1 cellular context compared by ENCODE assay signal in genomic region chr19:17524651-17525050, GRCh38.
TF ChIP-seq lines count a peak whose summit lies in the region.

No MANE protein-coding gene starts in this region.

TF ChIP-seq in K562, 482 proteins besides CTCF, POLR2A, EP300 and RAD21 (continues in another document):
- TF ChIP-seq HSF4 (CRISPR knock-in tag; IDR thresholded peaks at IDR 0.05; ENCODE audit: borderline replicate concordance) (no peak), MYC (IDR thresholded peaks at IDR 0.05; ENCODE audit: low read depth, low read length) (no peak), MYC (CRISPR knock-in tag; IDR thresholded peaks at IDR 0.05; ENCODE audit: borderline replicate concordance, low read depth) (no peak), ZBTB34 (CRISPR knock-in tag; IDR thresholded peaks at IDR 0.05) (no peak), DIDO1 (tag; IDR thresholded peaks at IDR 0.05; ENCODE audit: low read depth) (no peak), THRA (IDR thresholded peaks at IDR 0.05) (no peak), FOXA3 (CRISPR knock-in tag; conservative IDR thresholded peaks at IDR 0.05 in 1 of 2, IDR thresholded peaks at IDR 0.05 in 1 of 2) (no peak), HLTF (IDR thresholded peaks at IDR 0.05) (peak; percentile 99), KLF1 (tag; IDR thresholded peaks at IDR 0.05) (no peak), TCFL5 (CRISPR knock-in tag; conservative IDR thresholded peaks at IDR 0.05) (no peak), ELK3 (CRISPR knock-in tag; IDR thresholded peaks at IDR 0.05) (no peak), MTF1 (CRISPR knock-in tag; IDR thresholded peaks at IDR 0.05; ENCODE audit: borderline replicate concordance) (no peak), ZMIZ1 (IDR thresholded peaks at IDR 0.05; ENCODE audit: low read depth in 2 of 2, low read length in 2 of 2) (no peak), TRIM28 (IDR thresholded peaks at IDR 0.05) (no peak), SMARCA5 (IDR thresholded peaks at IDR 0.05) (peak; percentile 98), ZNF318 (IDR thresholded peaks at IDR 0.05; ENCODE audit: borderline replicate concordance in 1 of 2, low read depth in 1 of 2) (no peak), SMAD4 (CRISPR knock-in tag; conservative IDR thresholded peaks at IDR 0.05) (no peak), WHSC1 (IDR thresholded peaks at IDR 0.05; ENCODE audit: low read length) (no peak), NELFE (IDR thresholded peaks at IDR 0.05; ENCODE audit: insufficient read depth, insufficient read length) (no peak), RBM25 (IDR thresholded peaks at IDR 0.05; ENCODE audit: low read depth, low read length, severe bottlenecking) (peak; percentile 100), CBX5 (IDR thresholded peaks at IDR 0.05; ENCODE audit: borderline replicate concordance, low read depth) (0 out of 2 replicates have a peak, but pooled peaks have one; percentile 56), SRSF3 (IDR thresholded peaks at IDR 0.05; ENCODE audit: insufficient read depth, low read length) (no peak), FOS (IDR thresholded peaks at IDR 0.05; ENCODE audit: extremely low read depth, insufficient read length) (no peak), NFYB (IDR thresholded peaks at IDR 0.05; ENCODE audit: extremely low read depth, insufficient read length) (no peak), C11orf30 (IDR thresholded peaks at IDR 0.05; ENCODE audit: low read depth) (no peak), HDAC2 (IDR thresholded peaks at IDR 0.05) (peak; percentile 79), CBX1 (IDR thresholded peaks at IDR 0.05; ENCODE audit: low read depth) (peak; percentile 87; the same call in 1 of the 2 replicates), COPS2 (conservative IDR thresholded peaks at IDR 0.05) (no peak), STAT5B (CRISPR knock-in tag; IDR thresholded peaks at IDR 0.05) (no peak), PPARD (CRISPR knock-in tag; IDR thresholded peaks at IDR 0.05) (no peak), BRCA1 (IDR thresholded peaks at IDR 0.05) (no peak), BRCA1 (CRISPR knock-in tag; IDR thresholded peaks at IDR 0.05) (no peak), ZNF280B (CRISPR knock-in tag; IDR thresholded peaks at IDR 0.05) (no peak), TSC22D4 (tag; IDR thresholded peaks at IDR 0.05) (no peak), ZNF717 (CRISPR knock-in tag; IDR thresholded peaks at IDR 0.05) (no peak), SFPQ (IDR thresholded peaks at IDR 0.05; ENCODE audit: low read depth, low read length) (no peak), ZNF263 (CRISPR knock-in tag; IDR thresholded peaks at IDR 0.05; ENCODE audit: borderline replicate concordance) (no peak), NEUROD1 (IDR thresholded peaks at IDR 0.05; ENCODE audit: borderline replicate concordance, low read depth, low read length, partially characterized antibody) (no peak), ZNF174 (CRISPR knock-in tag; IDR thresholded peaks at IDR 0.05) (no peak), NKRF (IDR thresholded peaks at IDR 0.05; ENCODE audit: borderline replicate concordance) (no peak), SAFB (IDR thresholded peaks at IDR 0.05; ENCODE audit: borderline replicate concordance, low read depth, low read length) (no peak)
